Comparison of ENCODE assay signal across 21 cellular contexts in genomic region chr2:105783151-105783738, GRCh38. TPM values are rescaled to one million over a fixed set of nuclear protein-coding genes. Genes with fewer than 3 reads are reported as not detected.
DNase-seq lines count a peak whose midpoint lies in the region; ATAC-seq, FAIRE-seq and TF ChIP-seq lines count a peak whose summit lies in the region.
"Had no signal": no experiment of that assay in that cellular context is flagged by ENCODE, and none has a peak within 500 bp of the region (broad histone marks: within the 10 kb centered on the region; RNA-seq: fewer than 3 reads in every experiment).

No MANE protein-coding gene starts in this region.

- H3K79me1 ChIP-seq in H9 (ENCODE audit: insufficient read depth, low read depth, low read length, poor library complexity, severe bottlenecking): peaks cover 12% of the 10 kb centered on the region

- no peak overlapping the region for H2BK5ac ChIP-seq in H9 (ENCODE audit: insufficient read length, low read length)

- FAIRE-seq in HTR-8/SVneo (lab: Jason Lieb, UNC): no peak
- FAIRE-seq: A204.1, TTC549 had no signal

- H3K18ac ChIP-seq in H9 (ENCODE audit: insufficient read length, low read depth, low read length): no peak overlapping the region

- H3K9me3 ChIP-seq in H9 (ENCODE audit: control insufficient read depth, low read depth, low read length): no peaks in the 10 kb centered on the region
- H3K9me3 ChIP-seq: breast epithelium had no signal

- no peak overlapping the region for H3K9ac ChIP-seq in H9 (ENCODE audit: extremely low read depth, insufficient read length, low read length)
- H3K9ac ChIP-seq: GM23248 had no signal

- no peak for DNase-seq in activated CD4-positive, alpha-beta T cell treated with anti-CD3 and anti-CD28 coated beads, Interleukin-2, amount 10 ng/mL, durations not matched to agents 24 days and 14 days
- DNase-seq in activated CD4-positive, alpha-beta T cell treated with anti-CD3 and anti-CD28 coated beads for 1 hour: no peak
- DNase-seq in H9: no peak
- no peak for DNase-seq in activated T-helper 2 cell treated with anti-CD3 and anti-CD28 coated beads, Interferon-gamma antibody, Interleukin-2, Interleukin-4, amounts not matched to agents 10 μg/mL and 5 μg/mL and 100 μg/mL, durations not matched to agents 14 hours and 24 hours and 36 hours (ENCODE audit: low spot score)
- DNase-seq in naive thymus-derived CD8-positive, alpha-beta T cell: peak in 1 of 10 donors; percentile 42
- no peak for DNase-seq in HTR-8/SVneo (ENCODE audit: insufficient read length, low spot score)
- DNase-seq in G401 (ENCODE audit: low spot score): no peak
- DNase-seq in GM03348 (ENCODE audit: low spot score): no peak
- DNase-seq: activated CD4-positive, alpha-beta T cell treated with anti-CD3 and anti-CD28 coated beads, Interleukin-2, amount 50 U/mL, for 1 hour; DMS153; GM23248; midbrain; NCI-H2227 treated with DMSO at 0.1 percent for 48 hours; PC-9; stimulated activated CD4-positive, alpha-beta T cell treated with anti-CD3 and anti-CD28 coated beads, Interleukin-12 subunit alpha, Interleukin-12 subunit beta, amount 100 ng/mL, for 4 hours; trophoblast cell had no signal

- H3K56ac ChIP-seq in H9 (ENCODE audit: insufficient read length, low read depth, low read length): no peak overlapping the region

- POLR2A ChIA-PET in naive thymus-derived CD8-positive, alpha-beta T cell (lab: Charles Lee): interaction anchor here (0.9 to 4.0 kb wide), 14 partner anchors 10 to 312 kb away, joined by 3 to 15 read pairs (median 4); no protein-coding TSS in a partner anchor

- H2BK120ac ChIP-seq in H9 (ENCODE audit: low read depth, low read length, poor library complexity, severe bottlenecking): no peak overlapping the region

- H3K23ac ChIP-seq in H9 (ENCODE audit: insufficient read length, low read depth, low read length): no peak overlapping the region

- in situ Hi-C loops in G401 (cut with HindIII; ENCODE audit: low sequenced_read_pairs): no loop called here

- no peak overlapping the region for H2BK15ac ChIP-seq in H9 (ENCODE audit: low read depth, low read length)

- H3K27me3 Mint-ChIP-seq in activated CD4-positive, alpha-beta T cell treated with anti-CD3 and anti-CD28 coated beads, Interleukin-2, amount 10 ng/mL, durations not matched to agents 24 days and 14 days: no peaks in the 10 kb centered on the region
- no peaks in the 10 kb centered on the region for H3K27me3 Mint-ChIP-seq in H9 (ENCODE audit: low read depth)
- no peaks in the 10 kb centered on the region for H3K27me3 Mint-ChIP-seq in activated T-helper 2 cell treated with anti-CD3 and anti-CD28 coated beads, Interferon-gamma antibody, Interleukin-2, Interleukin-4, amounts not matched to agents 10 μg/mL and 5 μg/mL and 100 μg/mL, durations not matched to agents 14 hours and 24 hours and 36 hours (ENCODE audit: low read depth)
- H3K27me3 Mint-ChIP-seq in naive thymus-derived CD8-positive, alpha-beta T cell: no peaks in the 10 kb centered on the region

- no peak overlapping the region for H2AK5ac ChIP-seq in H9 (ENCODE audit: insufficient read length, low read length)

- no CpG with 5 or more reads among the region's 18 CpGs for WGBS in H9 (ENCODE audit: extremely low coverage, insufficient read length, low lambda C conversion rate)

- ATAC-seq in naive thymus-derived CD8-positive, alpha-beta T cell: peak; percentile 35 to 47
- ATAC-seq: esophagus mucosa had no signal

- no peaks in the 10 kb centered on the region for H3K27me3 ChIP-seq in H9 (ENCODE audit: insufficient read depth, low read length)
- H3K27me3 ChIP-seq: breast epithelium had no signal

- peaks cover 42% of the 10 kb centered on the region for H3K36me3 Mint-ChIP-seq in activated CD4-positive, alpha-beta T cell treated with anti-CD3 and anti-CD28 coated beads, Interleukin-2, amount 10 ng/mL, durations not matched to agents 24 days and 14 days (ENCODE audit: low read depth)
- H3K36me3 Mint-ChIP-seq in H9 (ENCODE audit: insufficient read depth in 1 of 3, low read depth in 3 of 3): peaks cover 0 to 7% (median 0%) of the 10 kb centered on the region in 3 experiments; a peak in 5 of 7 replicates
- peaks cover 44% of the 10 kb centered on the region for H3K36me3 Mint-ChIP-seq in activated T-helper 2 cell treated with anti-CD3 and anti-CD28 coated beads, Interferon-gamma antibody, Interleukin-2, Interleukin-4, amounts not matched to agents 10 μg/mL and 5 μg/mL and 100 μg/mL, durations not matched to agents 14 hours and 24 hours and 36 hours (ENCODE audit: low read depth)
- peaks cover 0 to 12% (median 0%) of the 10 kb centered on the region in 3 donors for H3K36me3 Mint-ChIP-seq in naive thymus-derived CD8-positive, alpha-beta T cell

- H3T11ph ChIP-seq in H9 (ENCODE audit: low read length): no peak overlapping the region

- H3K4me1 ChIP-seq in H9 (ENCODE audit: insufficient read depth, low read length): no peaks in the 10 kb centered on the region; the same call in 1 of the 2 replicates

- no peaks in the 10 kb centered on the region for H4K20me1 ChIP-seq in H9 (ENCODE audit: control insufficient read depth, insufficient read depth, insufficient read length)

- H2AFZ ChIP-seq in H9 (ENCODE audit: low read length): no peak overlapping the region
- H2AFZ ChIP-seq: GM23248, PC-9 had no signal

- no peak overlapping the region for H2BK12ac ChIP-seq in H9 (ENCODE audit: insufficient read length, low read depth, low read length)

- H3K4me1 Mint-ChIP-seq in activated CD4-positive, alpha-beta T cell treated with anti-CD3 and anti-CD28 coated beads, Interleukin-2, amount 10 ng/mL, durations not matched to agents 24 days and 14 days: peaks cover 74% of the 10 kb centered on the region
- H3K4me1 Mint-ChIP-seq in H9: peaks cover 63 to 65% of the 10 kb centered on the region in 2 experiments
- peaks cover 83% of the 10 kb centered on the region for H3K4me1 Mint-ChIP-seq in activated T-helper 2 cell treated with anti-CD3 and anti-CD28 coated beads, Interferon-gamma antibody, Interleukin-2, Interleukin-4, amounts not matched to agents 10 μg/mL and 5 μg/mL and 100 μg/mL, durations not matched to agents 14 hours and 24 hours and 36 hours (ENCODE audit: low read depth)
- H3K4me1 Mint-ChIP-seq in naive thymus-derived CD8-positive, alpha-beta T cell: peaks cover 55 to 98% (median 95%) of the 10 kb centered on the region in 4 donors

- intact Hi-C loops in activated CD4-positive, alpha-beta T cell treated with anti-CD3 and anti-CD28 coated beads, Interleukin-2, amount 10 ng/mL, durations not matched to agents 24 days and 14 days (cut with micrococcal nuclease): loop anchor here (2.0 kb wide), 1 partner anchor 14 kb away; no protein-coding TSS in a partner anchor
- intact Hi-C loops in activated T-helper 2 cell treated with anti-CD3 and anti-CD28 coated beads, Interferon-gamma antibody, Interleukin-2, Interleukin-4, amounts not matched to agents 10 μg/mL and 5 μg/mL and 100 μg/mL, durations not matched to agents 14 hours and 24 hours and 36 hours (cut with micrococcal nuclease): loop anchor here (10.0 kb wide), 1 partner anchor 208 kb away; no protein-coding TSS in a partner anchor

- no peak for TF ChIP-seq CTCF in H9 (conservative IDR thresholded peaks at IDR 0.05)

- H3K23me2 ChIP-seq in H9 (ENCODE audit: insufficient read length, low read depth, low read length, poor library complexity, severe bottlenecking): peaks cover 2% of the 10 kb centered on the region

- H2BK20ac ChIP-seq in H9 (ENCODE audit: low read depth, low read length, poor library complexity, severe bottlenecking): no peak overlapping the region

- H3K79me2 ChIP-seq in H9 (ENCODE audit: insufficient read depth, low read length): peaks cover 8% of the 10 kb centered on the region; the same call in 1 of the 2 replicates

- no peak overlapping the region for H3K14ac ChIP-seq in H9 (ENCODE audit: insufficient read depth, low read length)

- H3K4me3 Mint-ChIP-seq in activated CD4-positive, alpha-beta T cell treated with anti-CD3 and anti-CD28 coated beads, Interleukin-2, amount 10 ng/mL, durations not matched to agents 24 days and 14 days: peak overlapping the region; percentile 22
- no peak overlapping the region for H3K4me3 Mint-ChIP-seq in H9
- no peak overlapping the region for H3K4me3 Mint-ChIP-seq in activated T-helper 2 cell treated with anti-CD3 and anti-CD28 coated beads, Interferon-gamma antibody, Interleukin-2, Interleukin-4, amounts not matched to agents 10 μg/mL and 5 μg/mL and 100 μg/mL, durations not matched to agents 14 hours and 24 hours and 36 hours (ENCODE audit: low read depth)
- peak overlapping the region; percentile 70 to 91 (median 82) for H3K4me3 Mint-ChIP-seq in naive thymus-derived CD8-positive, alpha-beta T cell

- H3K4me2 ChIP-seq in H9 (ENCODE audit: insufficient read depth, insufficient read length, low read length): no peak overlapping the region
- H3K4me2 ChIP-seq: PC-9 had no signal

- H3K27ac ChIP-seq in H9 (ENCODE audit: insufficient read length, low read depth, low read length): no peak overlapping the region
- H3K27ac ChIP-seq: breast epithelium, GM23248, PC-9, SK-N-MC had no signal

- H3K4ac ChIP-seq in H9 (ENCODE audit: low read depth, low read length): no peak overlapping the region

- H4K91ac ChIP-seq in H9 (ENCODE audit: insufficient read length, low read depth, low read length): no peak overlapping the region

- no peak overlapping the region for H4K8ac ChIP-seq in H9 (replicated peaks; ENCODE audit: insufficient read length, low read depth, low read length)

- H3K9me3 Mint-ChIP-seq in activated CD4-positive, alpha-beta T cell treated with anti-CD3 and anti-CD28 coated beads, Interleukin-2, amount 10 ng/mL, durations not matched to agents 24 days and 14 days: no peaks in the 10 kb centered on the region
- H3K9me3 Mint-ChIP-seq in H9: no peaks in the 10 kb centered on the region
- H3K9me3 Mint-ChIP-seq in activated T-helper 2 cell treated with anti-CD3 and anti-CD28 coated beads, Interferon-gamma antibody, Interleukin-2, Interleukin-4, amounts not matched to agents 10 μg/mL and 5 μg/mL and 100 μg/mL, durations not matched to agents 14 hours and 24 hours and 36 hours: no peaks in the 10 kb centered on the region
- no peaks in the 10 kb centered on the region for H3K9me3 Mint-ChIP-seq in naive thymus-derived CD8-positive, alpha-beta T cell

- H4K5ac ChIP-seq in H9 (ENCODE audit: insufficient read length, low read depth, low read length): no peak overlapping the region

- peak overlapping the region; percentile 66 for H3K27ac Mint-ChIP-seq in activated CD4-positive, alpha-beta T cell treated with anti-CD3 and anti-CD28 coated beads, Interleukin-2, amount 10 ng/mL, durations not matched to agents 24 days and 14 days
- H3K27ac Mint-ChIP-seq in H9: peak overlapping the region in 2 of 3 experiments; percentile 32 to 52; a peak in 2 of 7 replicates
- H3K27ac Mint-ChIP-seq in activated T-helper 2 cell treated with anti-CD3 and anti-CD28 coated beads, Interferon-gamma antibody, Interleukin-2, Interleukin-4, amounts not matched to agents 10 μg/mL and 5 μg/mL and 100 μg/mL, durations not matched to agents 14 hours and 24 hours and 36 hours: peak overlapping the region; percentile 47
- H3K27ac Mint-ChIP-seq in naive thymus-derived CD8-positive, alpha-beta T cell: peak overlapping the region; percentile 93 to 97 (median 95)

RNA-seq across cellular contexts. Expression of gene NCK2, which starts 38.5 kb away (rescaled TPM):
- total RNA-seq in activated CD4-positive, alpha-beta T cell treated with anti-CD3 and anti-CD28 coated beads, Interleukin-2, amount 10 ng/mL, durations not matched to agents 24 days and 14 days: 85.8 and 86.2 TPM in 2 replicates
- 49.2 and 51.0 TPM in 2 replicates for total RNA-seq in H9 (2021)
- total RNA-seq in activated T-helper 2 cell treated with anti-CD3 and anti-CD28 coated beads, Interferon-gamma antibody, Interleukin-2, Interleukin-4, amounts not matched to agents 10 μg/mL and 5 μg/mL and 100 μg/mL, durations not matched to agents 14 hours and 24 hours and 36 hours: 72.4 and 73.9 TPM in 2 replicates
- 100 to 1,000 TPM; 119 to 124 TPM for total RNA-seq in naive thymus-derived CD8-positive, alpha-beta T cell
- 100 to 1,000 TPM in 1 of 3 donors, 10 to 100 TPM in 2; 36.6 to 110 (median 67.8) TPM for polyA plus RNA-seq in naive thymus-derived CD8-positive, alpha-beta T cell
- total RNA-seq in G401 (2014; rRNA removed; shearing (Covaris generic)): 12.4 and 12.9 TPM in 2 replicates

Comparison
In these comparisons a context has a peak if more than half of its experiments do, and no peak if none do; other contexts are left out.
1. H3K27ac Mint-ChIP-seq: peak in every context shown above with its lines; median percentile 95 in naive thymus-derived CD8-positive, alpha-beta T cell; 66 in activated CD4-positive, alpha-beta T cell treated with anti-CD3 and anti-CD28 coated beads, Interleukin-2, amount 10 ng/mL, durations not matched to agents 24 days and 14 days; 47 in activated T-helper 2 cell treated with anti-CD3 and anti-CD28 coated beads, Interferon-gamma antibody, Interleukin-2, Interleukin-4, amounts not matched to agents 10 μg/mL and 5 μg/mL and 100 μg/mL, durations not matched to agents 14 hours and 24 hours and 36 hours; 42 in H9.
2. H3K4me3 Mint-ChIP-seq: peak in activated CD4-positive, alpha-beta T cell treated with anti-CD3 and anti-CD28 coated beads, Interleukin-2, amount 10 ng/mL, durations not matched to agents 24 days and 14 days (single experiment) and naive thymus-derived CD8-positive, alpha-beta T cell (10 of 10); none in H9 (0 of 2) and activated T-helper 2 cell treated with anti-CD3 and anti-CD28 coated beads, Interferon-gamma antibody, Interleukin-2, Interleukin-4, amounts not matched to agents 10 μg/mL and 5 μg/mL and 100 μg/mL, durations not matched to agents 14 hours and 24 hours and 36 hours (single experiment).